8 cellular contexts compared by ENCODE assay signal in genomic region chr14:53953828-53954550, GRCh38. TPM values are rescaled to one million over a fixed set of nuclear protein-coding genes. Genes with fewer than 3 reads are reported as not detected.
DNase-seq lines count a peak whose midpoint lies in the region; ATAC-seq and TF ChIP-seq lines count a peak whose summit lies in the region.

No MANE protein-coding gene starts in this region.

- no peak for TF ChIP-seq POLR2A in upper lobe of left lung (IDR thresholded peaks at IDR 0.05)

- H3K9me3 ChIP-seq in upper lobe of left lung = no peaks in the 10 kb centered on the region

- peaks cover 4 to 56% (median 35%) of the 10 kb centered on the region in 4 donors for H3K4me1 ChIP-seq in upper lobe of left lung

- no peak for TF ChIP-seq EP300 in upper lobe of left lung (IDR thresholded peaks at IDR 0.05)

- DNase-seq in NOMO-1 (lab: John Stamatoyannopoulos, UW; ENCODE audit: unreplicated experiment in 2 of 2) (peak; percentile 14 to 46), NOMO-1 treated with DMSO at 0.1 percent for 48 hours (lab: John Stamatoyannopoulos, UW; ENCODE audit: unreplicated experiment) (no peak), NOMO-1 treated with dmso at 0.1 percent for 144 hours (lab: John Stamatoyannopoulos, UW; ENCODE audit: unreplicated experiment) (peak; percentile 64), dorsolateral prefrontal cortex (peak in 2 of 10 donors; percentile 37 to 48), lung microvascular endothelial cell (ENCODE audit: low read depth in 2 of 2) (peak; percentile 51 to 70), upper lobe of left lung (peak; percentile 32 to 82), OCI-M1 (lab: John Stamatoyannopoulos, UW) (no peak)

- peaks cover 0 to 8% (median 0%) of the 10 kb centered on the region in 4 donors for H3K36me3 ChIP-seq in upper lobe of left lung

- WGBS in upper lobe of left lung, 2 donors = 0 to 1% methylated on average over 27 to 47 of the region's 51 CpGs

- no peak for TF ChIP-seq CTCF in dorsolateral prefrontal cortex (IDR thresholded peaks at IDR 0.05 in 54 of 56, conservative IDR thresholded peaks at IDR 0.05 in 2 of 56; ENCODE audit: low read depth in 1 of 56, partially characterized antibody in 56 of 56)
- TF ChIP-seq CTCF in upper lobe of left lung (IDR thresholded peaks at IDR 0.05) = peak in 1 of 6 experiments; percentile 3

- H3K4me3 ChIP-seq in dorsolateral prefrontal cortex = peak overlapping the region; percentile 41 to 81 (median 65)
- peak overlapping the region; percentile 20 to 64 (median 56) for H3K4me3 ChIP-seq in upper lobe of left lung

- peaks cover 0 to 85% (median 34%) of the 10 kb centered on the region in 45 donors for H3K27me3 ChIP-seq in dorsolateral prefrontal cortex
- peaks cover 0 to 28% (median 4%) of the 10 kb centered on the region in 4 donors for H3K27me3 ChIP-seq in upper lobe of left lung

- ATAC-seq in upper lobe of left lung (ENCODE audit: low FRiP score in 2 of 2) (peak in 1 of 2 donors; percentile 55), HG03196 (IDR thresholded peaks at IDR 0.05; ENCODE audit: unreplicated experiment) (no peak)

- intact Hi-C loops in dorsolateral prefrontal cortex (cut with DNase I) = loop anchor here in 1 of 2 donors (10.0 kb wide), 2 partner anchors 221 to 391 kb away; no protein-coding TSS in a partner anchor

- peak overlapping the region in 49 of 59 donors; percentile 7 to 87 (median 66) for H3K27ac ChIP-seq in dorsolateral prefrontal cortex
- H3K27ac ChIP-seq in upper lobe of left lung = peak overlapping the region; percentile 83 to 89 (median 88)

RNA-seq across cellular contexts. Expression of gene BMP4, which starts 2.6 kb away (rescaled TPM):
- 10 to 100 TPM in 9 of 120 experiments, 1 to 10 TPM in 110, under 1 TPM in 1; 0.85 to 15.2 (median 5.4) TPM for total RNA-seq in dorsolateral prefrontal cortex
- total RNA-seq in lung microvascular endothelial cell = 25.1 and 48.2 TPM in 2 replicates
- 10 to 100 TPM in 4 of 6 donors, 1 to 10 TPM in 2; 5.3 to 19.9 (median 11.3) TPM for total RNA-seq in upper lobe of left lung

Comparison
In these comparisons a context has a peak if more than half of its experiments do, and no peak if none do; other contexts are left out.
1. DNase-seq: peak in NOMO-1 (2 of 2), NOMO-1 treated with dmso at 0.1 percent for 144 hours (single experiment), lung microvascular endothelial cell (2 of 2) and upper lobe of left lung (2 of 2); none in NOMO-1 treated with DMSO at 0.1 percent for 48 hours (single experiment) and OCI-M1 (single experiment).